Comparison of ENCODE assay signal across 8 cellular contexts in genomic region chr20:32743237-32744112, GRCh38. TPM values are rescaled to one million over a fixed set of nuclear protein-coding genes. Genes with fewer than 3 reads are reported as not detected.
DNase-seq lines count a peak whose midpoint lies in the region; ATAC-seq and TF ChIP-seq lines count a peak whose summit lies in the region.

Gene COMMD7, minus strand, starts transcription at chr20:32743467. Its CDS starts 76 bp downstream, at chr20:32743391.

- H3K4me3 Mint-ChIP-seq in activated CD4-positive, alpha-beta memory T cell treated with anti-CD3 and anti-CD28 coated beads for 36 hours = peak within 1 kb of the TSS; percentile 97
- H3K4me3 Mint-ChIP-seq in memory B cell = peak within 1 kb of the TSS; percentile 98

- DNase-seq in GM06990 (ENCODE audit: extremely low read depth, insufficient read length) (peak; percentile 71), NCI-H526 (lab: John Stamatoyannopoulos, UW) (peak; percentile 70 to 88), memory B cell (ENCODE audit: low spot score in 2 of 2) (peak; percentile 60 to 74), NCI-H187 treated with DMSO at 0.1 percent for 48 hours (lab: John Stamatoyannopoulos, UW) (no peak)
- peak; percentile 90 for DNase-seq in activated CD4-positive, alpha-beta memory T cell treated with anti-CD3 and anti-CD28 coated beads for 36 hours
- peak; percentile 39 for DNase-seq in effector CD4-positive, alpha-beta T cell
- peak; percentile 33 for DNase-seq in stimulated activated CD8-positive, alpha-beta memory T cell treated with anti-CD3 and anti-CD28 coated beads, Interleukin-12 subunit alpha, Interleukin-12 subunit beta, amount 100 ng/mL, for 24 hours (ENCODE audit: extremely low read depth)

- POLR2A ChIA-PET in activated CD4-positive, alpha-beta memory T cell treated with anti-CD3 and anti-CD28 coated beads for 36 hours (lab: Charles Lee) = interaction anchor here (0.9 to 1.8 kb wide), 7 partner anchors 9 to 205 kb away, joined by 3 to 5 read pairs (median 5); partner anchors contain the start of gene DNMT3B

- H3K36me3 ChIP-seq in GM06990 (ENCODE audit: control insufficient read depth, insufficient read depth, low read length) = no peaks in the 10 kb centered on the region

- no peak for TF ChIP-seq CTCF in GM06990 (IDR thresholded peaks at IDR 0.05; ENCODE audit: insufficient read depth, low read length, poor library complexity, severe bottlenecking)

- H3K36me3 Mint-ChIP-seq in activated CD4-positive, alpha-beta memory T cell treated with anti-CD3 and anti-CD28 coated beads for 36 hours = peaks cover 4% of the 10 kb centered on the region
- H3K36me3 Mint-ChIP-seq in memory B cell = no peaks in the 10 kb centered on the region

- H3K27me3 Mint-ChIP-seq in activated CD4-positive, alpha-beta memory T cell treated with anti-CD3 and anti-CD28 coated beads for 36 hours = no peaks in the 10 kb centered on the region
- no peaks in the 10 kb centered on the region for H3K27me3 Mint-ChIP-seq in memory B cell

- peak within 1 kb of the TSS; percentile 94 for H3K27ac Mint-ChIP-seq in activated CD4-positive, alpha-beta memory T cell treated with anti-CD3 and anti-CD28 coated beads for 36 hours
- peak within 1 kb of the TSS; percentile 97 for H3K27ac Mint-ChIP-seq in memory B cell

- ATAC-seq in HG02642 (IDR thresholded peaks at IDR 0.05; ENCODE audit: poor library complexity, unreplicated experiment) = peak; percentile 70
- ATAC-seq in memory B cell (ENCODE audit: low read depth) = peak; percentile 79

- no peaks in the 10 kb centered on the region for H3K9me3 Mint-ChIP-seq in activated CD4-positive, alpha-beta memory T cell treated with anti-CD3 and anti-CD28 coated beads for 36 hours
- no peaks in the 10 kb centered on the region for H3K9me3 Mint-ChIP-seq in memory B cell

- intact Hi-C loops in activated CD4-positive, alpha-beta memory T cell treated with anti-CD3 and anti-CD28 coated beads for 36 hours (cut with micrococcal nuclease) = loop anchor here (5.0 to 10.0 kb wide), 2 partner anchors 34 to 209 kb away; no protein-coding TSS in a partner anchor

- peak within 1 kb of the TSS; percentile 77 for H3K4me3 ChIP-seq in GM06990 (replicated peaks; ENCODE audit: low read depth, low read length)

- CTCF ChIA-PET in activated CD4-positive, alpha-beta memory T cell treated with anti-CD3 and anti-CD28 coated beads for 36 hours (lab: Charles Lee) = interaction anchor here (1.0 to 3.2 kb wide), 7 partner anchors 19 to 221 kb away, joined by 3 to 27 read pairs (median 3); partner anchors contain the start of gene C20orf203

- H3K4me1 Mint-ChIP-seq in activated CD4-positive, alpha-beta memory T cell treated with anti-CD3 and anti-CD28 coated beads for 36 hours (ENCODE audit: low read depth) = peaks cover 30% of the 10 kb centered on the region
- peaks cover 20% of the 10 kb centered on the region for H3K4me1 Mint-ChIP-seq in memory B cell

- H3K27me3 ChIP-seq in GM06990 (replicated peaks; ENCODE audit: control insufficient read depth, insufficient read depth, low read length) = no peaks in the 10 kb centered on the region

RNA-seq across cellular contexts. Expression of gene COMMD7, which starts in this region (rescaled TPM):
- 10 to 100 TPM; 38.1 to 39.6 TPM for total RNA-seq in activated CD4-positive, alpha-beta memory T cell treated with anti-CD3 and anti-CD28 coated beads for 36 hours
